In the genomic region with DNA sequence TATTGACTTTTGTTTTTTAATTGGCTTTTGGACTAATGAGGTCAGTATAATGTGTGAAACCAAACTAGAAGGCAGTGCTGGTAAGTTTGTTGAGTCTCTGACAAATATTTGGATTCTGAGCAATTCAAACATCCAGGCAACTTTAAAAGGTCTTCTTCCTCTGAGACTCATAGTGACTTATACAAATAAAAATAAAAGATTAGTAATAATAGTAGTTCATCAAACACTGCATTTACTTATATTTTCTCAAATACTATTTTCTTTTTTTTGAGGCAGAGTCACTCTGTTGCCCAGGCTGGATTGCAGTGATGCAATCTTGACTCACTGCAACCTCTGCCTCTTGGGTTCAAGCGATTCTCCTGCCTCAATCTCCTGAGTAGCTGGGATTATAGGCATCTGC, we compare ENCODE assay signal across 28 cellular contexts.
"Had no signal": no experiment of that assay in that cellular context is flagged by ENCODE, and none has a peak within 500 bp of the region (broad histone marks: within the 10 kb centered on the region; RNA-seq: fewer than 3 reads in every experiment).

No MANE protein-coding gene starts in this region.

- H3K4me3 Mint-ChIP-seq: dendritic cell treated with granulocyte-macrophage colony-stimulating factor and Interleukin-4, amounts not matched to agents 40 ng/mL and 50 ng/mL, for 4 days; endodermal cell; mesothelial cell of epicardium; naive thymus-derived CD4-positive, alpha-beta T cell; nephron; neural progenitor cell; stimulated activated effector memory CD8-positive, alpha-beta T cell treated with anti-CD3 and anti-CD28 coated beads, Interleukin-12 subunit alpha, Interleukin-12 subunit beta, amount 100 ng/mL, for 72 hours had no signal

- H3K4me1 ChIP-seq: colonic mucosa, heart right ventricle, neural progenitor cell, prostate gland, right atrium auricular region, stomach, testis, upper lobe of left lung had no signal

- H2AFZ ChIP-seq: neural progenitor cell had no signal

- H3K27me3 ChIP-seq: colonic mucosa, esophagus muscularis mucosa, heart right ventricle, left lung, neural progenitor cell, right atrium auricular region, stomach, testis, tibial artery, upper lobe of left lung had no signal

- H3K36me3 ChIP-seq: colonic mucosa, esophagus muscularis mucosa, heart right ventricle, left lung, neural progenitor cell, prostate gland, right atrium auricular region, stomach, tibial artery, upper lobe of left lung had no signal

- ATAC-seq: heart right ventricle; left cardiac atrium; left lung; naive thymus-derived CD4-positive, alpha-beta T cell; sciatic nerve; stimulated activated effector memory CD8-positive, alpha-beta T cell treated with anti-CD3 and anti-CD28 coated beads, Interleukin-12 subunit alpha, Interleukin-12 subunit beta, amount 100 ng/mL, for 72 hours had no signal

- H3K4me3 ChIP-seq: colonic mucosa, esophagus muscularis mucosa, heart right ventricle, left lung, neural progenitor cell, prostate gland, right atrium auricular region, stomach, testis, tibial artery, upper lobe of left lung had no signal

- H3K27ac Mint-ChIP-seq: dendritic cell treated with granulocyte-macrophage colony-stimulating factor and Interleukin-4, amounts not matched to agents 40 ng/mL and 50 ng/mL, for 4 days; endodermal cell; mesothelial cell of epicardium; naive thymus-derived CD4-positive, alpha-beta T cell; nephron; neural progenitor cell; stimulated activated effector memory CD8-positive, alpha-beta T cell treated with anti-CD3 and anti-CD28 coated beads, Interleukin-12 subunit alpha, Interleukin-12 subunit beta, amount 100 ng/mL, for 72 hours had no signal

- H3K9me3 Mint-ChIP-seq: dendritic cell treated with granulocyte-macrophage colony-stimulating factor and Interleukin-4, amounts not matched to agents 40 ng/mL and 50 ng/mL, for 4 days; endodermal cell; mesothelial cell of epicardium; naive thymus-derived CD4-positive, alpha-beta T cell; nephron; neural progenitor cell; stimulated activated effector memory CD8-positive, alpha-beta T cell treated with anti-CD3 and anti-CD28 coated beads, Interleukin-12 subunit alpha, Interleukin-12 subunit beta, amount 100 ng/mL, for 72 hours had no signal

- H3K36me3 Mint-ChIP-seq: mesothelial cell of epicardium; naive thymus-derived CD4-positive, alpha-beta T cell; neural progenitor cell; stimulated activated effector memory CD8-positive, alpha-beta T cell treated with anti-CD3 and anti-CD28 coated beads, Interleukin-12 subunit alpha, Interleukin-12 subunit beta, amount 100 ng/mL, for 72 hours had no signal

- H3K27ac ChIP-seq: colonic mucosa, esophagus muscularis mucosa, heart right ventricle, left lung, neural progenitor cell, prostate gland, right atrium auricular region, stomach, testis, upper lobe of left lung had no signal

- H3K27me3 Mint-ChIP-seq: dendritic cell treated with granulocyte-macrophage colony-stimulating factor and Interleukin-4, amounts not matched to agents 40 ng/mL and 50 ng/mL, for 4 days; naive thymus-derived CD4-positive, alpha-beta T cell had no signal

- DNase-seq: colonic mucosa; effector CD8-positive, alpha-beta T cell; endodermal cell; foreskin melanocyte; glutamatergic neuron; heart right ventricle; hippocampal formation; left cardiac atrium; left lung; mesenchymal stem cell; naive thymus-derived CD4-positive, alpha-beta T cell; stimulated activated CD4-positive, alpha-beta T cell treated with anti-CD3 and anti-CD28 coated beads, Interleukin-2, amount 100 ng/mL, for 24 hours; stimulated activated CD4-positive, alpha-beta T cell treated with anti-CD3 and anti-CD28 coated beads, Interleukin-4, amount 100 ng/mL, for 24 hours; stimulated activated naive CD4-positive, alpha-beta T cell treated with Interleukin-2 at 50 U/mL for 16 hours; stomach; substantia nigra; testis; tibial artery; upper lobe of left lung had no signal

- H3K4me1 Mint-ChIP-seq: nephron; stimulated activated effector memory CD8-positive, alpha-beta T cell treated with anti-CD3 and anti-CD28 coated beads, Interleukin-12 subunit alpha, Interleukin-12 subunit beta, amount 100 ng/mL, for 72 hours had no signal

- H3K4me2 ChIP-seq: neural progenitor cell had no signal

- H3K9me3 ChIP-seq: colonic mucosa, esophagus muscularis mucosa, heart right ventricle, left lung, prostate gland, right atrium auricular region, stomach, testis, tibial artery, upper lobe of left lung had no signal
